In the genomic region with DNA sequence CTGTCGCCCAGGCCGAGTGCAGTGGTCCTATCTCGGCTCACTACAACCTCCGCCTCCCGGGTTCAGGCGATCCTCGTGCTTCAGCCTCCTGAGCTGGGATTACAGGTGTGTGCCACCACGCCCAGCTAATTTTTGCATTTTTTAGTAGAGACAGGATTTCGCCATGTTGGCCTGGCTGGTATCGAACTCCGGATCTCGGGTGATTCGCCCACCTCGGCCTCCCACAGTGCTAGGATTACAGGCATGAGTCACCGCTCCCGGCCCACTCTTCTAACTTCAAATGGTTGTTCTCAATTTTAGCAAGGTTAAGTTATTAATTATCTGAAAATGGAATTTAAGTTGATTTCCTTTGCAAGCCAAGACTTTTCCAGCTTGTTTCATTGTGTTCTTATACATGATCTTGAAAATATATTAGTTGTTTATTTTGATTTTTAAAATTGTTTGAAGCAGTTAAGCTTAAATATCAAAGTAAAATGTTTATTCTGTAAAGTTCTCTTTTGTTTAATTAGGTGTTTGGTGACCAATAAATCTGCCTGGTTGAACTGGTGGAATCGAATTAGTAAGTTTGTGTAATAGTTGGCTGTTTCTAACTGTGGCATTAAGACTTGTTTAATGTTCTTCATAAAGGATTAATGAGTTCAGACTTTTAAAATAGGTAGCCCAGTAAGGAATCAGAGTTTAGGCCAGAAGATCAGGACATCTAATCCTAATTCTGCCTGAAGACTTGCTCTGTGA, we compare ENCODE assay signal across 10 cellular contexts. TPM values are rescaled to one million over a fixed set of nuclear protein-coding genes. Genes with fewer than 3 reads are reported as not detected.
A peak's percentile ranks its signal among the peaks of the same experiment; 100 is the strongest.
DNase-seq lines count a peak whose midpoint lies in the region; ATAC-seq, FAIRE-seq and TF ChIP-seq lines count a peak whose summit lies in the region.
"Had no signal": no experiment of that assay in that cellular context is flagged by ENCODE, and none has a peak within 500 bp of the region (broad histone marks: within the 10 kb centered on the region; RNA-seq: fewer than 3 reads in every experiment).

No MANE protein-coding gene starts in this region.

- no peak overlapping the region for H3K27ac ChIP-seq in SU-DHL-6 (ENCODE audit: low read depth, low read length)
- H3K27ac ChIP-seq in small intestine (ENCODE audit: low read depth in 1 of 2, low read length in 1 of 2) = no peak overlapping the region

- H4K20me1 ChIP-seq in SU-DHL-6 (ENCODE audit: low read depth, low read length) = peaks cover 8% of the 10 kb centered on the region; the same call in 1 of the 2 replicates

- FAIRE-seq in small intestine (lab: Jason Lieb, UNC) = no peak
- FAIRE-seq: A204.1 had no signal

- H3K4me3 ChIP-seq in SU-DHL-6 (ENCODE audit: insufficient read depth, low read length, poor library complexity, severe bottlenecking) (peak overlapping the region; percentile 22), small intestine (ENCODE audit: low read depth in 1 of 2, low read length in 2 of 2) (no peak overlapping the region)

- H3K9me3 ChIP-seq in SU-DHL-6 (ENCODE audit: insufficient read depth, low read length) = no peaks in the 10 kb centered on the region
- H3K9me3 ChIP-seq in small intestine (ENCODE audit: control insufficient read depth, low read depth) = no peaks in the 10 kb centered on the region

- no peak overlapping the region for H3K9ac ChIP-seq in SU-DHL-6 (ENCODE audit: low read length)

- H3K9me2 ChIP-seq in SU-DHL-6 (replicated peaks; ENCODE audit: insufficient read depth, low read length) = no peaks in the 10 kb centered on the region

- no peak for TF ChIP-seq CTCF in SU-DHL-6 (IDR thresholded peaks at IDR 0.05; ENCODE audit: insufficient read depth, low read length, poor library complexity, severe bottlenecking)

- ATAC-seq in HG03175 (IDR thresholded peaks at IDR 0.05; ENCODE audit: unreplicated experiment) = no peak

- H3K27me3 ChIP-seq in SU-DHL-6 (ENCODE audit: low read length) (no peaks in the 10 kb centered on the region), small intestine (ENCODE audit: control insufficient read depth in 2 of 2, insufficient read depth in 2 of 2, low read length in 2 of 2) (no peaks in the 10 kb centered on the region)

- DNase-seq in DMS 273 (lab: John Stamatoyannopoulos, UW; ENCODE audit: unreplicated experiment) (peak; percentile 27), DMS 273 treated with DMSO at 0.1 percent for 48 hours (lab: John Stamatoyannopoulos, UW) (no peak), glomerular visceral epithelial cell (ENCODE audit: extremely low spot score) (peak; percentile 19), cortex of kidney (lab: John Stamatoyannopoulos, UW) (no peak), small intestine (no peak)
- DNase-seq in stimulated activated CD8-positive, alpha-beta memory T cell treated with anti-CD3 and anti-CD28 coated beads, Interleukin-15, amount 100 ng/mL, for 48 hours (ENCODE audit: low read depth in 2 of 2) = peak; percentile 11 to 15
- DNase-seq: NCI-H774 had no signal

- H2AFZ ChIP-seq in SU-DHL-6 (ENCODE audit: low read depth, low read length, severe bottlenecking) = no peak overlapping the region

- peaks cover 19% of the 10 kb centered on the region for H3F3A ChIP-seq in SU-DHL-6 (ENCODE audit: insufficient read depth)

- H3K4me1 ChIP-seq in small intestine (ENCODE audit: control insufficient read depth in 2 of 2, insufficient read depth in 1 of 2, low read depth in 1 of 2, low read length in 1 of 2) = peaks cover 2 to 3% of the 10 kb centered on the region in 2 donors

- peaks cover 26% of the 10 kb centered on the region for H3K36me3 ChIP-seq in SU-DHL-6 (ENCODE audit: low read length)
- no peaks in the 10 kb centered on the region for H3K36me3 ChIP-seq in small intestine (ENCODE audit: control insufficient read depth in 2 of 2, insufficient read depth in 2 of 2, low read length in 2 of 2)

- H3K4me2 ChIP-seq in SU-DHL-6 (ENCODE audit: low read depth, low read length, poor library complexity, severe bottlenecking) = peak overlapping the region; percentile 99

- H3K79me2 ChIP-seq in SU-DHL-6 (ENCODE audit: insufficient read depth, low read length) = peaks cover 60% of the 10 kb centered on the region

- WGBS in small intestine, 3 donors = 88 to 89% (median 88%) methylated on average over 17 of the region's 17 CpGs

RNA-seq across cellular contexts. Expression of a gene that starts 2.3 kb away (rescaled TPM):
- polyA plus RNA-seq in small intestine = 10 to 100 TPM in 1 of 3 donors, 1 to 10 TPM in 2; 2.4 to 10.4 (median 4.7) TPM

RNA-seq across cellular contexts. Expression of a gene that starts 30.3 kb away (rescaled TPM):
- polyA plus RNA-seq in small intestine = under 1 TPM in 1 of 3 donors, not detected in 2; 0.15 TPM

Comparison
In these comparisons a context has a peak if more than half of its experiments do, and no peak if none do; other contexts are left out.
1. DNase-seq: peak in DMS 273 (single experiment), glomerular visceral epithelial cell (single experiment) and stimulated activated CD8-positive, alpha-beta memory T cell treated with anti-CD3 and anti-CD28 coated beads, Interleukin-15, amount 100 ng/mL, for 48 hours (2 of 2); none in DMS 273 treated with DMSO at 0.1 percent for 48 hours (single experiment), cortex of kidney (single experiment) and small intestine (single experiment).